In the genomic region with DNA sequence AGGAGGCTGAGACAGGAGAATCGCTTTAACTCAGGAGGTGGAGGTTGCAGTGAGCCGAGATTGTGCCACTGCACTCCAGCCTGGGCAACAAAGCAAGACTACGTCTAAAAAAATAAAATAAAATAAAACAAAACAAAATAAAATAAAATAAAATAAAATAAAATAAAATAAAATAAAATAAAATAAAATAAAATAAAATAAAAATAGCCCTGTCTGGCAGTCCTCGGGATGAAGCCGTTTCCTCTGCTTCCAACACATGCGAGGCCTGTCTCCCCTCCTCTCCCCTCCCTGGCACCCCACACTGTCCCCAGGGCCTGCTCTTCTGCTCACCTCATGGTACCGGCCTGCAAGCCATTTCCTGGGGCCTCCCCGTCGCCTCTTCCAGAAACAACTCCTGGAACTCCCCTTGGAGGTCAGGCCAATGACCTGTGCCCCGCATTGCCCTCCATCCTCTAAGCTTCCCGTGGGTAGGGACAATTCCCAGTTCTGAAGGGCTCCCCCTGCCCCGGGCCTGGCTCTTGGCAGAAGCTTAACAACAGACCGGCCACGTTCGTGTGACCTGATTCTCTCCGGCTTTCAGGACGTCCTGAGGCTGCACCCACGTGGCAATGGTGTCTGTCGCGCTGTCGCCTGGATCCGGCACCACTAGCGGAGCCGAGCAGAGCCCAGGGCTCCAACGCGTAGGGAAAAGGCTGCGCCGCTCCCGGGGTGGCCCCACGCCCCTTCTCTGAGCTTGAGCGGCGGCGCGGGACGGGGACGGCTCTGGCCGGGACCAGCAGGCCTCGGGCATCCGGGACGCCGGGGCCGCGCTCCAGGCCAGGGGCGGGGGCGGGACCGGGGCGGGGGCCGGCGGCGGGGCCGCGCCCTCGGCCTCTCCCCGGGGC, we compare ENCODE assay signal across 1 cellular context.
A peak's percentile ranks its signal among the peaks of the same experiment; 100 is the strongest.
TF ChIP-seq lines count a peak whose summit lies in the region.

No MANE protein-coding gene starts in this region.

TF ChIP-seq in K562, 482 proteins besides CTCF, POLR2A, EP300 and RAD21 (continued from another document and continues in another):
- TF ChIP-seq, protein P1, sequence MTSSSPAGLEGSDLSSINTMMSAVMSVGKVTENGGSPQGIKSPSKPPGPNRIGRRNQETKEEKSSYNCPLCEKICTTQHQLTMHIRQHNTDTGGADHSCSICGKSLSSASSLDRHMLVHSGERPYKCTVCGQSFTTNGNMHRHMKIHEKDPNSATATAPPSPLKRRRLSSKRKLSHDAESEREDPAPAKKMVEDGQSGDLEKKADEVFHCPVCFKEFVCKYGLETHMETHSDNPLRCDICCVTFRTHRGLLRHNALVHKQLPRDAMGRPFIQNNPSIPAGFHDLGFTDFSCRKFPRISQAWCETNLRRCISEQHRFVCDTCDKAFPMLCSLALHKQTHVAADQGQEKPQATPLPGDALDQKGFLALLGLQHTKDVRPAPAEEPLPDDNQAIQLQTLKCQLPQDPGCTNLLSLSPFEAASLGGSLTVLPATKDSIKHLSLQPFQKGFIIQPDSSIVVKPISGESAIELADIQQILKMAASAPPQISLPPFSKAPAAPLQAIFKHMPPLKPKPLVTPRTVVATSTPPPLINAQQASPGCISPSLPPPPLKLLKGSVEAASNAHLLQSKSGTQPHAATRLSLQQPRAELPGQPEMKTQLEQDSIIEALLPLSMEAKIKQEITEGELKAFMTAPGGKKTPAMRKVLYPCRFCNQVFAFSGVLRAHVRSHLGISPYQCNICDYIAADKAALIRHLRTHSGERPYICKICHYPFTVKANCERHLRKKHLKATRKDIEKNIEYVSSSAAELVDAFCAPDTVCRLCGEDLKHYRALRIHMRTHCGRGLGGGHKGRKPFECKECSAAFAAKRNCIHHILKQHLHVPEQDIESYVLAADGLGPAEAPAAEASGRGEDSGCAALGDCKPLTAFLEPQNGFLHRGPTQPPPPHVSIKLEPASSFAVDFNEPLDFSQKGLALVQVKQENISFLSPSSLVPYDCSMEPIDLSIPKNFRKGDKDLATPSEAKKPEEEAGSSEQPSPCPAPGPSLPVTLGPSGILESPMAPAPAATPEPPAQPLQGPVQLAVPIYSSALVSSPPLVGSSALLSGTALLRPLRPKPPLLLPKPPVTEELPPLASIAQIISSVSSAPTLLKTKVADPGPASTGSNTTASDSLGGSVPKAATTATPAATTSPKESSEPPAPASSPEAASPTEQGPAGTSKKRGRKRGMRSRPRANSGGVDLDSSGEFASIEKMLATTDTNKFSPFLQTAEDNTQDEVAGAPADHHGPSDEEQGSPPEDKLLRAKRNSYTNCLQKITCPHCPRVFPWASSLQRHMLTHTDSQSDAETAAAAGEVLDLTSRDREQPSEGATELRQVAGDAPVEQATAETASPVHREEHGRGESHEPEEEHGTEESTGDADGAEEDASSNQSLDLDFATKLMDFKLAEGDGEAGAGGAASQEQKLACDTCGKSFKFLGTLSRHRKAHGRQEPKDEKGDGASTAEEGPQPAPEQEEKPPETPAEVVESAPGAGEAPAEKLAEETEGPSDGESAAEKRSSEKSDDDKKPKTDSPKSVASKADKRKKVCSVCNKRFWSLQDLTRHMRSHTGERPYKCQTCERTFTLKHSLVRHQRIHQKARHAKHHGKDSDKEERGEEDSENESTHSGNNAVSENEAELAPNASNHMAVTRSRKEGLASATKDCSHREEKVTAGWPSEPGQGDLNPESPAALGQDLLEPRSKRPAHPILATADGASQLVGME (CRISPR knock-in tag; IDR thresholded peaks at IDR 0.05): no peak
- no peak for TF ChIP-seq ELF1 (tag; IDR thresholded peaks at IDR 0.05)
- TF ChIP-seq, protein P2, sequence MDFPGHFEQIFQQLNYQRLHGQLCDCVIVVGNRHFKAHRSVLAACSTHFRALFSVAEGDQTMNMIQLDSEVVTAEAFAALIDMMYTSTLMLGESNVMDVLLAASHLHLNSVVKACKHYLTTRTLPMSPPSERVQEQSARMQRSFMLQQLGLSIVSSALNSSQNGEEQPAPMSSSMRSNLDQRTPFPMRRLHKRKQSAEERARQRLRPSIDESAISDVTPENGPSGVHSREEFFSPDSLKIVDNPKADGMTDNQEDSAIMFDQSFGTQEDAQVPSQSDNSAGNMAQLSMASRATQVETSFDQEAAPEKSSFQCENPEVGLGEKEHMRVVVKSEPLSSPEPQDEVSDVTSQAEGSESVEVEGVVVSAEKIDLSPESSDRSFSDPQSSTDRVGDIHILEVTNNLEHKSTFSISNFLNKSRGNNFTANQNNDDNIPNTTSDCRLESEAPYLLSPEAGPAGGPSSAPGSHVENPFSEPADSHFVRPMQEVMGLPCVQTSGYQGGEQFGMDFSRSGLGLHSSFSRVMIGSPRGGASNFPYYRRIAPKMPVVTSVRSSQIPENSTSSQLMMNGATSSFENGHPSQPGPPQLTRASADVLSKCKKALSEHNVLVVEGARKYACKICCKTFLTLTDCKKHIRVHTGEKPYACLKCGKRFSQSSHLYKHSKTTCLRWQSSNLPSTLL (IDR thresholded peaks at IDR 0.05): no peak
- TF ChIP-seq, protein P3, sequence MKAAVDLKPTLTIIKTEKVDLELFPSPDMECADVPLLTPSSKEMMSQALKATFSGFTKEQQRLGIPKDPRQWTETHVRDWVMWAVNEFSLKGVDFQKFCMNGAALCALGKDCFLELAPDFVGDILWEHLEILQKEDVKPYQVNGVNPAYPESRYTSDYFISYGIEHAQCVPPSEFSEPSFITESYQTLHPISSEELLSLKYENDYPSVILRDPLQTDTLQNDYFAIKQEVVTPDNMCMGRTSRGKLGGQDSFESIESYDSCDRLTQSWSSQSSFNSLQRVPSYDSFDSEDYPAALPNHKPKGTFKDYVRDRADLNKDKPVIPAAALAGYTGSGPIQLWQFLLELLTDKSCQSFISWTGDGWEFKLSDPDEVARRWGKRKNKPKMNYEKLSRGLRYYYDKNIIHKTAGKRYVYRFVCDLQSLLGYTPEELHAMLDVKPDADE (conservative IDR thresholded peaks at IDR 0.05; ENCODE audit: control insufficient read depth, low read depth, low read length): 0 out of 2 replicates have a peak, but pooled peaks have one; percentile 46
- peak; percentile 29 for TF ChIP-seq RBBP5 (IDR thresholded peaks at IDR 0.05; ENCODE audit: borderline replicate concordance, insufficient read depth, low read length, poor library complexity, severe bottlenecking)
- TF ChIP-seq ZNF3 (CRISPR knock-in tag; IDR thresholded peaks at IDR 0.05): no peak
- TF ChIP-seq RBM25 (IDR thresholded peaks at IDR 0.05; ENCODE audit: low read depth, low read length, severe bottlenecking): no peak
- TF ChIP-seq ATF1 (CRISPR knock-in tag; IDR thresholded peaks at IDR 0.05): no peak
- no peak for TF ChIP-seq ATF1 (tag; IDR thresholded peaks at IDR 0.05)
- TF ChIP-seq MAFK (IDR thresholded peaks at IDR 0.05; ENCODE audit: low read length): no peak
- TF ChIP-seq SMARCA4 (IDR thresholded peaks at IDR 0.05): no peak
- peak; percentile 67 for TF ChIP-seq SMAD4 (CRISPR knock-in tag; conservative IDR thresholded peaks at IDR 0.05)
- TF ChIP-seq, protein P4, sequence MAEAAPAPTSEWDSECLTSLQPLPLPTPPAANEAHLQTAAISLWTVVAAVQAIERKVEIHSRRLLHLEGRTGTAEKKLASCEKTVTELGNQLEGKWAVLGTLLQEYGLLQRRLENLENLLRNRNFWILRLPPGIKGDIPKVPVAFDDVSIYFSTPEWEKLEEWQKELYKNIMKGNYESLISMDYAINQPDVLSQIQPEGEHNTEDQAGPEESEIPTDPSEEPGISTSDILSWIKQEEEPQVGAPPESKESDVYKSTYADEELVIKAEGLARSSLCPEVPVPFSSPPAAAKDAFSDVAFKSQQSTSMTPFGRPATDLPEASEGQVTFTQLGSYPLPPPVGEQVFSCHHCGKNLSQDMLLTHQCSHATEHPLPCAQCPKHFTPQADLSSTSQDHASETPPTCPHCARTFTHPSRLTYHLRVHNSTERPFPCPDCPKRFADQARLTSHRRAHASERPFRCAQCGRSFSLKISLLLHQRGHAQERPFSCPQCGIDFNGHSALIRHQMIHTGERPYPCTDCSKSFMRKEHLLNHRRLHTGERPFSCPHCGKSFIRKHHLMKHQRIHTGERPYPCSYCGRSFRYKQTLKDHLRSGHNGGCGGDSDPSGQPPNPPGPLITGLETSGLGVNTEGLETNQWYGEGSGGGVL (CRISPR knock-in tag; IDR thresholded peaks at IDR 0.05): no peak
- no peak for TF ChIP-seq XRCC4 (IDR thresholded peaks at IDR 0.05; ENCODE audit: extremely low read depth, insufficient read depth, insufficient read length)
- no peak for TF ChIP-seq LCOR (CRISPR knock-in tag; IDR thresholded peaks at IDR 0.05)
- no peak for TF ChIP-seq SOX6 (IDR thresholded peaks at IDR 0.05)
- TF ChIP-seq RBM39 (optimal IDR thresholded peaks at IDR 0.05; ENCODE audit: low read depth, low read length): no peak
- TF ChIP-seq BCL6 (CRISPR knock-in tag; IDR thresholded peaks at IDR 0.05): no peak
- TF ChIP-seq KDM1A (IDR thresholded peaks at IDR 0.05): no peak
- TF ChIP-seq, protein P5, sequence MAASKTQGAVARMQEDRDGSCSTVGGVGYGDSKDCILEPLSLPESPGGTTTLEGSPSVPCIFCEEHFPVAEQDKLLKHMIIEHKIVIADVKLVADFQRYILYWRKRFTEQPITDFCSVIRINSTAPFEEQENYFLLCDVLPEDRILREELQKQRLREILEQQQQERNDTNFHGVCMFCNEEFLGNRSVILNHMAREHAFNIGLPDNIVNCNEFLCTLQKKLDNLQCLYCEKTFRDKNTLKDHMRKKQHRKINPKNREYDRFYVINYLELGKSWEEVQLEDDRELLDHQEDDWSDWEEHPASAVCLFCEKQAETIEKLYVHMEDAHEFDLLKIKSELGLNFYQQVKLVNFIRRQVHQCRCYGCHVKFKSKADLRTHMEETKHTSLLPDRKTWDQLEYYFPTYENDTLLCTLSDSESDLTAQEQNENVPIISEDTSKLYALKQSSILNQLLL (CRISPR knock-in tag; IDR thresholded peaks at IDR 0.05; ENCODE audit: borderline replicate concordance): no peak
- TF ChIP-seq NRF1 (conservative IDR thresholded peaks at IDR 0.05 in 1 of 2, IDR thresholded peaks at IDR 0.05 in 1 of 2): no peak
- no peak for TF ChIP-seq RBM22 (IDR thresholded peaks at IDR 0.05; ENCODE audit: low read depth, low read length, poor library complexity, severe bottlenecking)
- no peak for TF ChIP-seq KAT7 (CRISPR knock-in tag; IDR thresholded peaks at IDR 0.05; ENCODE audit: borderline replicate concordance)
- TF ChIP-seq ZBTB17 (CRISPR knock-in tag; IDR thresholded peaks at IDR 0.05): no peak
- TF ChIP-seq BMI1 (IDR thresholded peaks at IDR 0.05; ENCODE audit: low read length): no peak
- TF ChIP-seq TFAM (CRISPR knock-in tag; conservative IDR thresholded peaks at IDR 0.05): no peak
- no peak for TF ChIP-seq NEUROD1 (IDR thresholded peaks at IDR 0.05; ENCODE audit: borderline replicate concordance, low read depth, low read length, partially characterized antibody)
- peak in 1 of 2 experiments; percentile 85; a peak in 2 of 4 replicates for TF ChIP-seq HDAC1 (IDR thresholded peaks at IDR 0.05)
- TF ChIP-seq, protein P6, sequence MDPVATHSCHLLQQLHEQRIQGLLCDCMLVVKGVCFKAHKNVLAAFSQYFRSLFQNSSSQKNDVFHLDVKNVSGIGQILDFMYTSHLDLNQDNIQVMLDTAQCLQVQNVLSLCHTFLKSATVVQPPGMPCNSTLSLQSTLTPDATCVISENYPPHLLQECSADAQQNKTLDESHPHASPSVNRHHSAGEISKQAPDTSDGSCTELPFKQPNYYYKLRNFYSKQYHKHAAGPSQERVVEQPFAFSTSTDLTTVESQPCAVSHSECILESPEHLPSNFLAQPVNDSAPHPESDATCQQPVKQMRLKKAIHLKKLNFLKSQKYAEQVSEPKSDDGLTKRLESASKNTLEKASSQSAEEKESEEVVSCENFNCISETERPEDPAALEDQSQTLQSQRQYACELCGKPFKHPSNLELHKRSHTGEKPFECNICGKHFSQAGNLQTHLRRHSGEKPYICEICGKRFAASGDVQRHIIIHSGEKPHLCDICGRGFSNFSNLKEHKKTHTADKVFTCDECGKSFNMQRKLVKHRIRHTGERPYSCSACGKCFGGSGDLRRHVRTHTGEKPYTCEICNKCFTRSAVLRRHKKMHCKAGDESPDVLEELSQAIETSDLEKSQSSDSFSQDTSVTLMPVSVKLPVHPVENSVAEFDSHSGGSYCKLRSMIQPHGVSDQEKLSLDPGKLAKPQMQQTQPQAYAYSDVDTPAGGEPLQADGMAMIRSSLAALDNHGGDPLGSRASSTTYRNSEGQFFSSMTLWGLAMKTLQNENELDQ (CRISPR knock-in tag; IDR thresholded peaks at IDR 0.05; ENCODE audit: borderline replicate concordance): no peak
- TF ChIP-seq SRSF7 (optimal IDR thresholded peaks at IDR 0.05; ENCODE audit: low read depth, low read length): no peak
- no peak for TF ChIP-seq FOXJ2 (tag; IDR thresholded peaks at IDR 0.05)
- no peak for TF ChIP-seq SIX5 (IDR thresholded peaks at IDR 0.05; ENCODE audit: borderline replicate concordance in 1 of 2, insufficient read depth in 1 of 2, low read depth in 1 of 2, low read length in 2 of 2)
- peak; percentile 89 for TF ChIP-seq EP400 (IDR thresholded peaks at IDR 0.05)
- TF ChIP-seq PHF21A (IDR thresholded peaks at IDR 0.05; ENCODE audit: borderline replicate concordance, low read depth): no peak
- TF ChIP-seq, protein P7, sequence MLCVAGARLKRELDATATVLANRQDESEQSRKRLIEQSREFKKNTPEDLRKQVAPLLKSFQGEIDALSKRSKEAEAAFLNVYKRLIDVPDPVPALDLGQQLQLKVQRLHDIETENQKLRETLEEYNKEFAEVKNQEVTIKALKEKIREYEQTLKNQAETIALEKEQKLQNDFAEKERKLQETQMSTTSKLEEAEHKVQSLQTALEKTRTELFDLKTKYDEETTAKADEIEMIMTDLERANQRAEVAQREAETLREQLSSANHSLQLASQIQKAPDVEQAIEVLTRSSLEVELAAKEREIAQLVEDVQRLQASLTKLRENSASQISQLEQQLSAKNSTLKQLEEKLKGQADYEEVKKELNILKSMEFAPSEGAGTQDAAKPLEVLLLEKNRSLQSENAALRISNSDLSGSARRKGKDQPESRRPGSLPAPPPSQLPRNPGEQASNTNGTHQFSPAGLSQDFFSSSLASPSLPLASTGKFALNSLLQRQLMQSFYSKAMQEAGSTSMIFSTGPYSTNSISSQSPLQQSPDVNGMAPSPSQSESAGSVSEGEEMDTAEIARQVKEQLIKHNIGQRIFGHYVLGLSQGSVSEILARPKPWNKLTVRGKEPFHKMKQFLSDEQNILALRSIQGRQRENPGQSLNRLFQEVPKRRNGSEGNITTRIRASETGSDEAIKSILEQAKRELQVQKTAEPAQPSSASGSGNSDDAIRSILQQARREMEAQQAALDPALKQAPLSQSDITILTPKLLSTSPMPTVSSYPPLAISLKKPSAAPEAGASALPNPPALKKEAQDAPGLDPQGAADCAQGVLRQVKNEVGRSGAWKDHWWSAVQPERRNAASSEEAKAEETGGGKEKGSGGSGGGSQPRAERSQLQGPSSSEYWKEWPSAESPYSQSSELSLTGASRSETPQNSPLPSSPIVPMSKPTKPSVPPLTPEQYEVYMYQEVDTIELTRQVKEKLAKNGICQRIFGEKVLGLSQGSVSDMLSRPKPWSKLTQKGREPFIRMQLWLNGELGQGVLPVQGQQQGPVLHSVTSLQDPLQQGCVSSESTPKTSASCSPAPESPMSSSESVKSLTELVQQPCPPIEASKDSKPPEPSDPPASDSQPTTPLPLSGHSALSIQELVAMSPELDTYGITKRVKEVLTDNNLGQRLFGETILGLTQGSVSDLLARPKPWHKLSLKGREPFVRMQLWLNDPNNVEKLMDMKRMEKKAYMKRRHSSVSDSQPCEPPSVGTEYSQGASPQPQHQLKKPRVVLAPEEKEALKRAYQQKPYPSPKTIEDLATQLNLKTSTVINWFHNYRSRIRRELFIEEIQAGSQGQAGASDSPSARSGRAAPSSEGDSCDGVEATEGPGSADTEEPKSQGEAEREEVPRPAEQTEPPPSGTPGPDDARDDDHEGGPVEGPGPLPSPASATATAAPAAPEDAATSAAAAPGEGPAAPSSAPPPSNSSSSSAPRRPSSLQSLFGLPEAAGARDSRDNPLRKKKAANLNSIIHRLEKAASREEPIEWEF (CRISPR knock-in tag; IDR thresholded peaks at IDR 0.05): no peak
- no peak for TF ChIP-seq EZH2 (IDR thresholded peaks at IDR 0.05; ENCODE audit: borderline replicate concordance, low read depth, low read length)
